Comparison of ENCODE assay signal across 1 cellular context in the genomic region with DNA sequence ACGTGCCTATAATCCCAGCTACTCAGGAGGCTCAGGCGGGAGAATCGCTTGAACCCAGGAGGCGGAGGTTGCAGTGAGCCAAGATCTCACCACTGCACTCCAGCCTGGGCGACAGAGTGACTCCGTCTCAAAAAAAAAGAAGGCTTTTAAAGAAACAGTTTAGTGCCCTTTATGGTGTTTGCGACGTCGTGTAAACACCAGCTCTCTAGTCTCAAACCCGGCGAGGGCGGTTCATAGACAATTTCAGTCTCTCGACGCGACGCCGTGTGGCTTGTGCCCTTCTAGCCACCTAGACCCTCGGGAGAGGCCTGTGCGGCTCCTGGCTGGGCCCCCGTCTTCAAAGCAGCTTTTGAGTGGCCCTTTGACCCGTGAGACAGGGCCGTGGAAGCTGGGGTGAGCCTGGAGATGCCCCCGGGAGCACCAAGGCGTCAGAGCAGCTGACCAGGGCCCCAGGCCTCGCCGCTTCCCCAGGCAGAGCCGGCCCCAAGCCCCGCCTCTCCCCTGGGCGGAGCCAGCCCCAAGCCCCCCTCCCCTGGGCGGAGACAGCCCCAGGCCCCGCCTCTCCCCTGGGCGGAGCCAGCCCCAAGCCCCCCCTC.
TF ChIP-seq lines count a peak whose summit lies in the region.

No MANE protein-coding gene starts in this region.

TF ChIP-seq in HepG2, 621 proteins besides CTCF, POLR2A, EP300 and RAD21 (continued from another document and continues in another):
- TF ChIP-seq, protein P1, sequence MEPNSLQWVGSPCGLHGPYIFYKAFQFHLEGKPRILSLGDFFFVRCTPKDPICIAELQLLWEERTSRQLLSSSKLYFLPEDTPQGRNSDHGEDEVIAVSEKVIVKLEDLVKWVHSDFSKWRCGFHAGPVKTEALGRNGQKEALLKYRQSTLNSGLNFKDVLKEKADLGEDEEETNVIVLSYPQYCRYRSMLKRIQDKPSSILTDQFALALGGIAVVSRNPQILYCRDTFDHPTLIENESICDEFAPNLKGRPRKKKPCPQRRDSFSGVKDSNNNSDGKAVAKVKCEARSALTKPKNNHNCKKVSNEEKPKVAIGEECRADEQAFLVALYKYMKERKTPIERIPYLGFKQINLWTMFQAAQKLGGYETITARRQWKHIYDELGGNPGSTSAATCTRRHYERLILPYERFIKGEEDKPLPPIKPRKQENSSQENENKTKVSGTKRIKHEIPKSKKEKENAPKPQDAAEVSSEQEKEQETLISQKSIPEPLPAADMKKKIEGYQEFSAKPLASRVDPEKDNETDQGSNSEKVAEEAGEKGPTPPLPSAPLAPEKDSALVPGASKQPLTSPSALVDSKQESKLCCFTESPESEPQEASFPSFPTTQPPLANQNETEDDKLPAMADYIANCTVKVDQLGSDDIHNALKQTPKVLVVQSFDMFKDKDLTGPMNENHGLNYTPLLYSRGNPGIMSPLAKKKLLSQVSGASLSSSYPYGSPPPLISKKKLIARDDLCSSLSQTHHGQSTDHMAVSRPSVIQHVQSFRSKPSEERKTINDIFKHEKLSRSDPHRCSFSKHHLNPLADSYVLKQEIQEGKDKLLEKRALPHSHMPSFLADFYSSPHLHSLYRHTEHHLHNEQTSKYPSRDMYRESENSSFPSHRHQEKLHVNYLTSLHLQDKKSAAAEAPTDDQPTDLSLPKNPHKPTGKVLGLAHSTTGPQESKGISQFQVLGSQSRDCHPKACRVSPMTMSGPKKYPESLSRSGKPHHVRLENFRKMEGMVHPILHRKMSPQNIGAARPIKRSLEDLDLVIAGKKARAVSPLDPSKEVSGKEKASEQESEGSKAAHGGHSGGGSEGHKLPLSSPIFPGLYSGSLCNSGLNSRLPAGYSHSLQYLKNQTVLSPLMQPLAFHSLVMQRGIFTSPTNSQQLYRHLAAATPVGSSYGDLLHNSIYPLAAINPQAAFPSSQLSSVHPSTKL (CRISPR knock-in tag; IDR thresholded peaks at IDR 0.05) = 0 out of 2 replicates have a peak, but pooled peaks have one; percentile 6
- TF ChIP-seq ZNF780A (CRISPR knock-in tag; IDR thresholded peaks at IDR 0.05) (no peak), MIXL1 (CRISPR knock-in tag; IDR thresholded peaks at IDR 0.05) (0 out of 2 replicates have a peak, but pooled peaks have one; percentile 11), ZBTB4 (CRISPR knock-in tag; IDR thresholded peaks at IDR 0.05; ENCODE audit: borderline replicate concordance) (no peak; the same call in 1 of the 2 replicates), ZSCAN20 (CRISPR knock-in tag; IDR thresholded peaks at IDR 0.05; ENCODE audit: borderline replicate concordance) (no peak), ZNF143 (CRISPR knock-in tag; IDR thresholded peaks at IDR 0.05) (no peak), POLR2AphosphoS5 (IDR thresholded peaks at IDR 0.05; ENCODE audit: low read depth, low read length) (peak; percentile 42; the same call in 1 of the 2 replicates), CBFB (CRISPR knock-in tag; IDR thresholded peaks at IDR 0.05) (no peak), SMAD9 (CRISPR knock-in tag; IDR thresholded peaks at IDR 0.05) (0 out of 2 replicates have a peak, but pooled peaks have one; percentile 30), ZNF101 (CRISPR knock-in tag; IDR thresholded peaks at IDR 0.05; ENCODE audit: borderline replicate concordance, low read depth) (no peak), HDAC6 (IDR thresholded peaks at IDR 0.05; ENCODE audit: low read depth, low read length) (no peak), TEAD2 (CRISPR knock-in tag; IDR thresholded peaks at IDR 0.05) (no peak), SP5 (CRISPR knock-in tag; IDR thresholded peaks at IDR 0.05; ENCODE audit: borderline replicate concordance, low read depth) (peak; percentile 29; the same call in 1 of the 2 replicates), ZNF792 (CRISPR knock-in tag; IDR thresholded peaks at IDR 0.05) (no peak), IRF9 (CRISPR knock-in tag; IDR thresholded peaks at IDR 0.05; ENCODE audit: borderline replicate concordance) (no peak), ZNF383 (CRISPR knock-in tag; IDR thresholded peaks at IDR 0.05; ENCODE audit: borderline replicate concordance) (peak; percentile 48; the same call in 1 of the 2 replicates), ZNF121 (CRISPR knock-in tag; IDR thresholded peaks at IDR 0.05) (0 out of 2 replicates have a peak, but pooled peaks have one; percentile 14), ZNF503 (CRISPR knock-in tag; IDR thresholded peaks at IDR 0.05) (0 out of 2 replicates have a peak, but pooled peaks have one; percentile 31), FLYWCH1 (CRISPR knock-in tag; IDR thresholded peaks at IDR 0.05) (no peak), ZNF407 (CRISPR knock-in tag; IDR thresholded peaks at IDR 0.05; ENCODE audit: not compliant biosample characterization) (no peak)
- TF ChIP-seq, protein P2, sequence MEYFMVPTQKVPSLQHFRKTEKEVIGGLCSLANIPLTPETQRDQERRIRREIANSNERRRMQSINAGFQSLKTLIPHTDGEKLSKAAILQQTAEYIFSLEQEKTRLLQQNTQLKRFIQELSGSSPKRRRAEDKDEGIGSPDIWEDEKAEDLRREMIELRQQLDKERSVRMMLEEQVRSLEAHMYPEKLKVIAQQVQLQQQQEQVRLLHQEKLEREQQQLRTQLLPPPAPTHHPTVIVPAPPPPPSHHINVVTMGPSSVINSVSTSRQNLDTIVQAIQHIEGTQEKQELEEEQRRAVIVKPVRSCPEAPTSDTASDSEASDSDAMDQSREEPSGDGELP (IDR thresholded peaks at IDR 0.05; ENCODE audit: borderline replicate concordance, low read depth) = peak; percentile 79; the same call in 1 of the 2 replicates
- TF ChIP-seq, protein P3, sequence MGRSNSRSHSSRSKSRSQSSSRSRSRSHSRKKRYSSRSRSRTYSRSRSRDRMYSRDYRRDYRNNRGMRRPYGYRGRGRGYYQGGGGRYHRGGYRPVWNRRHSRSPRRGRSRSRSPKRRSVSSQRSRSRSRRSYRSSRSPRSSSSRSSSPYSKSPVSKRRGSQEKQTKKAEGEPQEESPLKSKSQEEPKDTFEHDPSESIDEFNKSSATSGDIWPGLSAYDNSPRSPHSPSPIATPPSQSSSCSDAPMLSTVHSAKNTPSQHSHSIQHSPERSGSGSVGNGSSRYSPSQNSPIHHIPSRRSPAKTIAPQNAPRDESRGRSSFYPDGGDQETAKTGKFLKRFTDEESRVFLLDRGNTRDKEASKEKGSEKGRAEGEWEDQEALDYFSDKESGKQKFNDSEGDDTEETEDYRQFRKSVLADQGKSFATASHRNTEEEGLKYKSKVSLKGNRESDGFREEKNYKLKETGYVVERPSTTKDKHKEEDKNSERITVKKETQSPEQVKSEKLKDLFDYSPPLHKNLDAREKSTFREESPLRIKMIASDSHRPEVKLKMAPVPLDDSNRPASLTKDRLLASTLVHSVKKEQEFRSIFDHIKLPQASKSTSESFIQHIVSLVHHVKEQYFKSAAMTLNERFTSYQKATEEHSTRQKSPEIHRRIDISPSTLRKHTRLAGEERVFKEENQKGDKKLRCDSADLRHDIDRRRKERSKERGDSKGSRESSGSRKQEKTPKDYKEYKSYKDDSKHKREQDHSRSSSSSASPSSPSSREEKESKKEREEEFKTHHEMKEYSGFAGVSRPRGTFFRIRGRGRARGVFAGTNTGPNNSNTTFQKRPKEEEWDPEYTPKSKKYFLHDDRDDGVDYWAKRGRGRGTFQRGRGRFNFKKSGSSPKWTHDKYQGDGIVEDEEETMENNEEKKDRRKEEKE (IDR thresholded peaks at IDR 0.05) = no peak
- TF ChIP-seq, protein P4, sequence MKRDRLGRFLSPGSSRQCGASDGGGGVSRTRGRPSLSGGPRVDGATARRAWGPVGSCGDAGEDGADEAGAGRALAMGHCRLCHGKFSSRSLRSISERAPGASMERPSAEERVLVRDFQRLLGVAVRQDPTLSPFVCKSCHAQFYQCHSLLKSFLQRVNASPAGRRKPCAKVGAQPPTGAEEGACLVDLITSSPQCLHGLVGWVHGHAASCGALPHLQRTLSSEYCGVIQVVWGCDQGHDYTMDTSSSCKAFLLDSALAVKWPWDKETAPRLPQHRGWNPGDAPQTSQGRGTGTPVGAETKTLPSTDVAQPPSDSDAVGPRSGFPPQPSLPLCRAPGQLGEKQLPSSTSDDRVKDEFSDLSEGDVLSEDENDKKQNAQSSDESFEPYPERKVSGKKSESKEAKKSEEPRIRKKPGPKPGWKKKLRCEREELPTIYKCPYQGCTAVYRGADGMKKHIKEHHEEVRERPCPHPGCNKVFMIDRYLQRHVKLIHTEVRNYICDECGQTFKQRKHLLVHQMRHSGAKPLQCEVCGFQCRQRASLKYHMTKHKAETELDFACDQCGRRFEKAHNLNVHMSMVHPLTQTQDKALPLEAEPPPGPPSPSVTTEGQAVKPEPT (CRISPR knock-in tag; IDR thresholded peaks at IDR 0.05; ENCODE audit: low read depth) = no peak
